ENCODE assay signal across 21 cellular contexts in genomic region chr3:105277656-105278055, GRCh38.
DNase-seq lines count a peak whose midpoint lies in the region; ATAC-seq, FAIRE-seq and TF ChIP-seq lines count a peak whose summit lies in the region.
"Had no signal": no experiment of that assay in that cellular context is flagged by ENCODE, and none has a peak within 500 bp of the region (broad histone marks: within the 10 kb centered on the region; RNA-seq: fewer than 3 reads in every experiment).

No MANE protein-coding gene starts in this region.

- H2AFZ ChIP-seq in astrocyte (ENCODE audit: low read depth, low read length) = no peak overlapping the region

- no peak overlapping the region for H3K9ac ChIP-seq in astrocyte (ENCODE audit: low read length)

- no peaks in the 10 kb centered on the region for H3K9me3 ChIP-seq in astrocyte (ENCODE audit: insufficient read depth, low read depth, low read length)
- H3K9me3 ChIP-seq: gastroesophageal sphincter had no signal

- no peak overlapping the region for H3K27ac ChIP-seq in astrocyte (ENCODE audit: low read depth, low read length)
- H3K27ac ChIP-seq: gastroesophageal sphincter, RWPE1, skin epidermis had no signal

- H3K79me2 ChIP-seq in astrocyte (ENCODE audit: insufficient read depth, low read length) = no peaks in the 10 kb centered on the region

- H3K4me1 ChIP-seq in astrocyte (ENCODE audit: insufficient read depth, low read length) = peaks cover 16% of the 10 kb centered on the region
- H3K4me1 ChIP-seq: gastroesophageal sphincter had no signal

- no peaks in the 10 kb centered on the region for H3K36me3 ChIP-seq in astrocyte (ENCODE audit: insufficient read depth, low read length)
- H3K36me3 ChIP-seq: gastroesophageal sphincter had no signal

- H3K36me3 Mint-ChIP-seq in astrocyte (ENCODE audit: low read depth, unreplicated experiment) = no peaks in the 10 kb centered on the region

- FAIRE-seq in astrocyte (lab: Jason Lieb, UNC) = no peak

- no peaks in the 10 kb centered on the region for H3K27me3 Mint-ChIP-seq in astrocyte (ENCODE audit: low read depth, unreplicated experiment)

- H3K9me3 Mint-ChIP-seq in astrocyte (ENCODE audit: unreplicated experiment) = no peaks in the 10 kb centered on the region
- H3K9me3 Mint-ChIP-seq: activated CD8-positive, alpha-beta T cell treated with anti-CD3 and anti-CD28 coated beads for 36 hours; nephron progenitor cell; stimulated activated naive CD8-positive, alpha-beta T cell treated with anti-CD3 and anti-CD28 coated beads, Interleukin-15, Interleukin-2, amounts not matched to agents 100 ng/mL and 50 ng/mL, for 24 hours had no signal

- no peak overlapping the region for H3K4me2 ChIP-seq in astrocyte (ENCODE audit: low read length)

- peak; percentile 49 for DNase-seq in HCEC 1CT
- peak; percentile 35 for DNase-seq in astrocyte (ENCODE audit: low read depth)
- peak; percentile 8 for DNase-seq in fibroblast of villous mesenchyme (ENCODE audit: low read depth)
- DNase-seq in stromal cell of bone marrow (ENCODE audit: low read depth) = peak; percentile 36
- no peak for DNase-seq in SK-N-DZ (ENCODE audit: low spot score)
- DNase-seq in hypothalamus (lab: John Stamatoyannopoulos, UW) = no peak
- DNase-seq: activated CD8-positive, alpha-beta T cell treated with anti-CD3 and anti-CD28 coated beads for 36 hours; activated naive CD4-positive, alpha-beta T cell treated with Interleukin-2 at 50 U/mL for 16 hours; activated T-cell treated with anti-CD3 and anti-CD28 coated beads, Interleukin-2, amount 50 U/mL, for 1 hour; aorta; DMS79 treated with DMSO at 0.1 percent for 48 hours; NCI-H1417; NCI-H526; nephron progenitor cell; trophoblast cell had no signal

- TF ChIP-seq CTCF in astrocyte (IDR thresholded peaks at IDR 0.05; ENCODE audit: insufficient read depth, low read depth, low read length) (no peak), fibroblast of villous mesenchyme (IDR thresholded peaks at IDR 0.05; ENCODE audit: insufficient read depth, low read depth, low read length) (no peak)

- no peaks in the 10 kb centered on the region for H3K27me3 ChIP-seq in astrocyte (ENCODE audit: insufficient read depth, low read length)
- H3K27me3 ChIP-seq: gastroesophageal sphincter had no signal

- H3K4me1 Mint-ChIP-seq in astrocyte (ENCODE audit: low read depth, unreplicated experiment) = peaks cover 9% of the 10 kb centered on the region
- H3K4me1 Mint-ChIP-seq: nephron progenitor cell had no signal

- H3K27ac Mint-ChIP-seq in astrocyte (ENCODE audit: unreplicated experiment) = no peak overlapping the region
- H3K27ac Mint-ChIP-seq: activated CD8-positive, alpha-beta T cell treated with anti-CD3 and anti-CD28 coated beads for 36 hours; nephron progenitor cell; stimulated activated naive CD8-positive, alpha-beta T cell treated with anti-CD3 and anti-CD28 coated beads, Interleukin-15, Interleukin-2, amounts not matched to agents 100 ng/mL and 50 ng/mL, for 24 hours had no signal

- H3K4me3 ChIP-seq in astrocyte (ENCODE audit: insufficient read depth, low read depth, low read length) = no peak overlapping the region
- no peak overlapping the region for H3K4me3 ChIP-seq in fibroblast of villous mesenchyme (ENCODE audit: low read depth, low read length)
- H3K4me3 ChIP-seq: gastroesophageal sphincter, skin epidermis had no signal

- no peaks in the 10 kb centered on the region for H4K20me1 ChIP-seq in astrocyte (ENCODE audit: insufficient read depth, low read length)

- H3K4me3 Mint-ChIP-seq in astrocyte (ENCODE audit: unreplicated experiment) = no peak overlapping the region
- H3K4me3 Mint-ChIP-seq: activated CD8-positive, alpha-beta T cell treated with anti-CD3 and anti-CD28 coated beads for 36 hours; nephron progenitor cell; stimulated activated naive CD8-positive, alpha-beta T cell treated with anti-CD3 and anti-CD28 coated beads, Interleukin-15, Interleukin-2, amounts not matched to agents 100 ng/mL and 50 ng/mL, for 24 hours had no signal

- no peak for ATAC-seq in GM21529 (IDR thresholded peaks at IDR 0.05; ENCODE audit: unreplicated experiment)
- ATAC-seq: activated CD4-positive, CD25-positive, alpha-beta regulatory T cell treated with anti-CD3 and anti-CD28 coated beads, Interleukin-2, amount 50 U/mL, for 24 hours; activated CD8-positive, alpha-beta T cell treated with anti-CD3 and anti-CD28 coated beads for 36 hours; gastroesophageal sphincter had no signal

Comparison
In these comparisons a context has a peak if more than half of its experiments do, and no peak if none do; other contexts are left out.
1. DNase-seq: peak in HCEC 1CT (single experiment), astrocyte (single experiment), fibroblast of villous mesenchyme (single experiment) and stromal cell of bone marrow (single experiment); none in SK-N-DZ (single experiment) and hypothalamus (0 of 51).